Comparison of ENCODE assay signal across 9 cellular contexts in the genomic region with DNA sequence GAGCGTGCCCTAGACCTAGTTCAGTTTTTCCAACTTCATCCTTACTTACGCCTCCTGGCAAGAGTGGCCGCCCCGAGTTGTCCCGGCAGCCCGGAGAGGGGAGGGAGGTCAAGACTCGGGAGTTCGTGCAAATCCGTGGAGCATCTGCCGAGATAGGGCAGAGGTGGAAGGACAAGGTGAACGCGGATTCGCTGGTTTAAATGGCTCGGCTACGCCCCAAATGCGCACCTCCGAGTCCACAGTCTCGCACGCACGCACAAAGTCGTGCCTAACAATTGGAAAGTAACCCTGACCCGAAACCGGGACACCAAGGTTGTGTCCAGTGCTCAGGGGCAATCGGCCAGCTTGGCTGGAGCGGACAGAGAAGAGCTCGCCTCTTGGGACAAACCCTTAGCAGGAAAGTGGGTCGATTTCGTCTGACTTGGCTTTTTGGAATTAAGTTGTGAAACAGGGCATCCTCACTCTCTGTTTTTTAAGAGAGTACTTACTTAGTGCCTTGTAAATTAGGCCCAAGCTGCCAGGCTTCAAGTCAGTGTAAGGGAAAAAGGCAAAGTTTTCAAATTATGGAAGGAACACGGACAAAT. TPM values are rescaled to one million over a fixed set of nuclear protein-coding genes. Genes with fewer than 3 reads are reported as not detected.
DNase-seq lines count a peak whose midpoint lies in the region; ATAC-seq, FAIRE-seq and TF ChIP-seq lines count a peak whose summit lies in the region.
"Had no signal": no experiment of that assay in that cellular context is flagged by ENCODE, and none has a peak within 500 bp of the region (broad histone marks: within the 10 kb centered on the region; RNA-seq: fewer than 3 reads in every experiment).

No MANE protein-coding gene starts in this region.

- 2% methylated on average over 29 of the region's 29 CpGs for WGBS in pancreas, 2 donors

- H3K36me3 ChIP-seq in pancreas, result no peaks in the 10 kb centered on the region

- H3K4me3 Mint-ChIP-seq in IgD-negative memory B cell, result peak overlapping the region; percentile 94 to 99 (median 98)

- peak overlapping the region; percentile 96 to 97 (median 96) for H3K27ac Mint-ChIP-seq in IgD-negative memory B cell

- TF ChIP-seq CTCF in WI38 (IDR thresholded peaks at IDR 0.05; ENCODE audit: low read depth, low read length), result no peak
- no peak for TF ChIP-seq CTCF in fibroblast of the aortic adventitia (IDR thresholded peaks at IDR 0.05; ENCODE audit: insufficient read depth, low read length)
- no peak for TF ChIP-seq CTCF in pancreas (IDR thresholded peaks at IDR 0.05)

- H3K9me3 Mint-ChIP-seq in IgD-negative memory B cell, result no peaks in the 10 kb centered on the region

- H3K4me1 Mint-ChIP-seq in IgD-negative memory B cell, result peaks cover 24 to 32% (median 30%) of the 10 kb centered on the region in 3 donors

- peaks cover 7 to 21% (median 17%) of the 10 kb centered on the region in 3 donors for H3K4me1 ChIP-seq in pancreas

- H3K4me3 ChIP-seq in WI38 (ENCODE audit: low read depth, low read length), result peak overlapping the region; percentile 95
- H3K4me3 ChIP-seq in fibroblast of the aortic adventitia (ENCODE audit: low read depth, low read length), result peak overlapping the region; percentile 89
- H3K4me3 ChIP-seq in pancreas, result peak overlapping the region; percentile 67 to 87 (median 80)

- DNase-seq in DMS153 treated with DMSO at 0.1 percent for 48 hours (lab: John Stamatoyannopoulos, UW; ENCODE audit: unreplicated experiment), result peak; percentile 85
- DNase-seq in DMS153 (lab: John Stamatoyannopoulos, UW), result no peak
- DNase-seq in fibroblast of the aortic adventitia (ENCODE audit: low read depth), result no peak
- DNase-seq in pancreas, result peak in 3 of 6 donors; percentile 38 to 57 (median 42)
- no peak for DNase-seq in HK-2 (ENCODE audit: unreplicated experiment)

- no peaks in the 10 kb centered on the region for H3K27me3 ChIP-seq in pancreas

- ATAC-seq in GM21737 (IDR thresholded peaks at IDR 0.05; ENCODE audit: unreplicated experiment) (peak; percentile 39), pancreas (peak; percentile 21 to 46 (median 30))

- H3K27me3 Mint-ChIP-seq in IgD-negative memory B cell, result no peaks in the 10 kb centered on the region

- intact Hi-C loops in pancreas (cut with DNase I), result no loop called here

- H3K36me3 Mint-ChIP-seq in IgD-negative memory B cell, result peaks cover 7% of the 10 kb centered on the region

- no peak for FAIRE-seq in pancreas (lab: Jason Lieb, UNC)

- H3K27ac ChIP-seq in pancreas, result peak overlapping the region; percentile 90 to 95 (median 93)

- H3K9me3 ChIP-seq in pancreas, result no peaks in the 10 kb centered on the region

RNA-seq across cellular contexts. Expression of a gene that starts 0.7 kb away (rescaled TPM):
- 30.9 TPM for polyA plus RNA-seq in IgD-negative memory B cell
- total RNA-seq in fibroblast of the aortic adventitia (ENCODE audit: low replicate concordance), result 22.2 and 103 TPM in 2 replicates
- total RNA-seq in pancreas, result 10 to 100 TPM; 18.4 to 38.0 (median 20.2) TPM
- 10 to 100 TPM; 17.0 to 36.2 TPM for polyA plus RNA-seq in pancreas

RNA-seq across cellular contexts. Expression of a gene that starts 42.5 kb away (rescaled TPM):
- polyA plus RNA-seq in IgD-negative memory B cell (4.1 TPM), pancreas (not detected)
- total RNA-seq in fibroblast of the aortic adventitia (ENCODE audit: low replicate concordance) (not detected in 2 replicates), pancreas (not detected)
- total RNA-seq: pulmonary artery endothelial cell had no signal
